In the genomic region with DNA sequence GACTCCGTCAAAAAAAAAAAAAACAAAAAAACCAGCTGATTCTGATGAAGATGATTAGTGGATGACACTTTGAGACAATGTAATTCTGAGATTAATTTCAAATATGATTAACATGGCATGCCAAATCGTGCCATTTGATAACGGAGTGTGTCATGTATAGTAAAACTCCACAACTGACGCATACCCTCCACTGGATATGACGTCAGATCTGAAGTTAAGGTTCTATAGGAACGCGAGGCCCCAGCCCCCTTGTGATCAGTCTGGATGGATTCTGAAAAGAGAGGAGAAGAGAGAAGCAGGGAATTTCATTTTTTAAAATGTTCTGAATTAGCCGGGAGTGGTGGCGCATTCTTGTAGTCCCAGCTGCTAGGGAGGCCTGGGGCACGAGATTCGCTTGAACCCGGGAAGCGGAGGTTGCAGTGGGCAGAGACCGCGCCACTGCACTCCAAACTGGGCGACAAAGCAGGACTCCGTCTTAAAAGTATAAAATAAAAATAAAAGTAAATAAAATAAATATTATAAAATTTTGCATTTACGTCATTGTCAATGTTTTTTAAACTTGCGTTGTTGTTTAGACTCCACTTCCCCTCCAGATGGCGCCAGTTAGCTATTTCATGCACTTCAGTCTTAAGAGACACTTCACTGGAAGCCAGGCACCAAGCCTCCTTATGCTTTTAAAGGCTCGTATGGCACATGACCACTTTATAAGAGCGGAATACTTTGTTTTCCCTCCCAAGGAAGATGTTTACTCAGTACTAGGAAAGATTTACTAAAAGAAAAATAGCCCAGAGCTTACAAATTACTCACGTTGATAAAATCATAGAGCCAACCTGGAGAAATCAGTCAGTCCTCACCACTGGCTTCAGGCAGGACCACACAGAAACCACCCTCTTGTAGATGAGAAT, we compare ENCODE assay signal across 8 cellular contexts.
DNase-seq lines count a peak whose midpoint lies in the region; ATAC-seq and TF ChIP-seq lines count a peak whose summit lies in the region.

No MANE protein-coding gene starts in this region.

- TF ChIP-seq EP300 in gastroesophageal sphincter (IDR thresholded peaks at IDR 0.05): no peak

- no peaks in the 10 kb centered on the region for H3K9me3 Mint-ChIP-seq in activated T-helper 2 cell treated with anti-CD3 and anti-CD28 coated beads, Interferon-gamma antibody, Interleukin-2, Interleukin-4, amounts not matched to agents 10 μg/mL and 5 μg/mL and 100 μg/mL, durations not matched to agents 14 hours and 24 hours and 36 hours

- peaks cover 0 to 7% (median 0%) of the 10 kb centered on the region in 3 donors for H3K4me1 ChIP-seq in gastroesophageal sphincter
- no peaks in the 10 kb centered on the region for H3K4me1 ChIP-seq in aorta (ENCODE audit: control insufficient read depth in 1 of 2, insufficient read depth in 2 of 2, low read length in 2 of 2)

- H3K27me3 Mint-ChIP-seq in activated T-helper 2 cell treated with anti-CD3 and anti-CD28 coated beads, Interferon-gamma antibody, Interleukin-2, Interleukin-4, amounts not matched to agents 10 μg/mL and 5 μg/mL and 100 μg/mL, durations not matched to agents 14 hours and 24 hours and 36 hours (ENCODE audit: low read depth): peaks cover 7% of the 10 kb centered on the region

- ATAC-seq in GM19328 (IDR thresholded peaks at IDR 0.05; ENCODE audit: unreplicated experiment) (peak; percentile 78), gastroesophageal sphincter (peak; percentile 50), aorta (ENCODE audit: low FRiP score) (peak; percentile 85)

- H3K27ac Mint-ChIP-seq in activated T-helper 2 cell treated with anti-CD3 and anti-CD28 coated beads, Interferon-gamma antibody, Interleukin-2, Interleukin-4, amounts not matched to agents 10 μg/mL and 5 μg/mL and 100 μg/mL, durations not matched to agents 14 hours and 24 hours and 36 hours: no peak overlapping the region

- peaks cover 0 to 8% (median 0%) of the 10 kb centered on the region in 3 donors for H3K9me3 ChIP-seq in gastroesophageal sphincter
- H3K9me3 ChIP-seq in aorta (ENCODE audit: control insufficient read depth, low read length): no peaks in the 10 kb centered on the region

- H3K27ac ChIP-seq in gastroesophageal sphincter (no peak overlapping the region), aorta (ENCODE audit: low read depth in 1 of 2, low read length in 2 of 2) (no peak overlapping the region)

- peak; percentile 70 to 78 (median 75) for TF ChIP-seq CTCF in gastroesophageal sphincter (IDR thresholded peaks at IDR 0.05)

- intact Hi-C loops in activated T-helper 2 cell treated with anti-CD3 and anti-CD28 coated beads, Interferon-gamma antibody, Interleukin-2, Interleukin-4, amounts not matched to agents 10 μg/mL and 5 μg/mL and 100 μg/mL, durations not matched to agents 14 hours and 24 hours and 36 hours (cut with micrococcal nuclease): loop anchor here (1.0 to 5.0 kb wide), 3 partner anchors 406 to 808 kb away; no protein-coding TSS in a partner anchor
- intact Hi-C loops in posterior cingulate gyrus (cut with DNase I) (loop anchor here (1.0 to 2.0 kb wide), 2 partner anchors 408 to 555 kb away; no protein-coding TSS in a partner anchor), aorta (cut with DNase I) (loop anchor here (5.0 kb wide), 2 partner anchors 408 to 553 kb away; no protein-coding TSS in a partner anchor)

- H3K27me3 ChIP-seq in gastroesophageal sphincter (no peaks in the 10 kb centered on the region), aorta (ENCODE audit: control insufficient read depth in 1 of 2, insufficient read depth in 2 of 2, low read length in 1 of 2) (no peaks in the 10 kb centered on the region)

- H3K36me3 ChIP-seq in gastroesophageal sphincter (no peaks in the 10 kb centered on the region), aorta (ENCODE audit: control insufficient read depth in 1 of 2, insufficient read depth in 2 of 2, low read length in 1 of 2) (no peaks in the 10 kb centered on the region)

- H3K4me3 Mint-ChIP-seq in activated T-helper 2 cell treated with anti-CD3 and anti-CD28 coated beads, Interferon-gamma antibody, Interleukin-2, Interleukin-4, amounts not matched to agents 10 μg/mL and 5 μg/mL and 100 μg/mL, durations not matched to agents 14 hours and 24 hours and 36 hours (ENCODE audit: low read depth): no peak overlapping the region

- no peaks in the 10 kb centered on the region for H3K36me3 Mint-ChIP-seq in activated T-helper 2 cell treated with anti-CD3 and anti-CD28 coated beads, Interferon-gamma antibody, Interleukin-2, Interleukin-4, amounts not matched to agents 10 μg/mL and 5 μg/mL and 100 μg/mL, durations not matched to agents 14 hours and 24 hours and 36 hours (ENCODE audit: low read depth)

- no peaks in the 10 kb centered on the region for H3K4me1 Mint-ChIP-seq in activated T-helper 2 cell treated with anti-CD3 and anti-CD28 coated beads, Interferon-gamma antibody, Interleukin-2, Interleukin-4, amounts not matched to agents 10 μg/mL and 5 μg/mL and 100 μg/mL, durations not matched to agents 14 hours and 24 hours and 36 hours (ENCODE audit: low read depth)

- TF ChIP-seq POLR2A in gastroesophageal sphincter (IDR thresholded peaks at IDR 0.05): no peak

- H3K4me3 ChIP-seq in gastroesophageal sphincter: no peak overlapping the region
- no peak overlapping the region for H3K4me3 ChIP-seq in aorta (ENCODE audit: low read length in 2 of 2)

- 47 to 52% methylated on average over 17 to 22 of the region's 23 CpGs for WGBS in gastroesophageal sphincter (ENCODE audit: low coverage in 1 of 2), 2 donors
- WGBS in aorta, 2 donors: 44 to 48% methylated on average over 23 of the region's 23 CpGs

- DNase-seq in Ammon's horn (ENCODE audit: low spot score) (peak; percentile 90), LoVo (ENCODE audit: low spot score) (peak; percentile 72), RPMI7951 (ENCODE audit: low read depth) (peak; percentile 72), posterior cingulate gyrus (peak in 7 of 10 donors; percentile 51 to 81 (median 67)), aorta (peak; percentile 72 to 78)
- DNase-seq in activated T-helper 2 cell treated with anti-CD3 and anti-CD28 coated beads, Interferon-gamma antibody, Interleukin-2, Interleukin-4, amounts not matched to agents 10 μg/mL and 5 μg/mL and 100 μg/mL, durations not matched to agents 14 hours and 24 hours and 36 hours (ENCODE audit: low spot score): peak; percentile 25

Comparison
In these comparisons a context has a peak if more than half of its experiments do, and no peak if none do; other contexts are left out.
1. DNase-seq: peak in every context shown above with its lines; median percentile 90 in Ammon's horn; 75 in aorta; 72 in LoVo; 72 in RPMI7951; 67 in posterior cingulate gyrus; 25 in activated T-helper 2 cell treated with anti-CD3 and anti-CD28 coated beads, Interferon-gamma antibody, Interleukin-2, Interleukin-4, amounts not matched to agents 10 μg/mL and 5 μg/mL and 100 μg/mL, durations not matched to agents 14 hours and 24 hours and 36 hours.